In the genomic region with DNA sequence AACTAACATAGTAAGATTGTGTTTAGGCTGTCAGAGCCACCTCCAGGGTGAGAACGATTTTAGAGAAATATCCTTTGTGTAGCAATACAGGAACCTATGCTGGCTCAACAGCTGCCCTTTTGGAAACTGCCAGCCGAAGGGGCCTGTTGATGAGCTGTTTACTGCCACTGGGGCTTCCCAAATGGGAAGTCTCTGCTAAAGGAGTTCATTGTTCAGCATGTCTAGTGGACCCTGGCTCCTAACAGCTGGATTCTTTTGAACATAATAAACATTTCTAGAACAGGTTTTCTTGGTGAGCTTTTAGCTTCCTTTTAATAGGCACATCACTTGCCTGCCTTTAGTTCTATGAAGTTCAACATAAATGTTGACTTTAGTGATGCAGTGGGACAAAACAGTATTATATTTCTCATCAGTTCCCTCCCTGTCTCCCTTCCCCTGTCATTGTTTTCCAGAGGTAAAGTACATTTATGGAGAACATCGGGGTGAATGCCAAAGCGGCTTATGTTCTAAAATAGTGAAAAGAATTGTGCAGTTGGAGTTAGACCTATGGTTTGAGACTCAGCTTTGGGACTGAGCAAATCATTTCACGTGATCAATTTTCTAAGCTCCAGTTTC, we compare ENCODE assay signal across 1 cellular context.
TF ChIP-seq lines count a peak whose summit lies in the region.

No MANE protein-coding gene starts in this region.

TF ChIP-seq in HepG2, 621 proteins besides CTCF, POLR2A, EP300 and RAD21 (continued from another document and continues in another):
- TF ChIP-seq, protein P1, sequence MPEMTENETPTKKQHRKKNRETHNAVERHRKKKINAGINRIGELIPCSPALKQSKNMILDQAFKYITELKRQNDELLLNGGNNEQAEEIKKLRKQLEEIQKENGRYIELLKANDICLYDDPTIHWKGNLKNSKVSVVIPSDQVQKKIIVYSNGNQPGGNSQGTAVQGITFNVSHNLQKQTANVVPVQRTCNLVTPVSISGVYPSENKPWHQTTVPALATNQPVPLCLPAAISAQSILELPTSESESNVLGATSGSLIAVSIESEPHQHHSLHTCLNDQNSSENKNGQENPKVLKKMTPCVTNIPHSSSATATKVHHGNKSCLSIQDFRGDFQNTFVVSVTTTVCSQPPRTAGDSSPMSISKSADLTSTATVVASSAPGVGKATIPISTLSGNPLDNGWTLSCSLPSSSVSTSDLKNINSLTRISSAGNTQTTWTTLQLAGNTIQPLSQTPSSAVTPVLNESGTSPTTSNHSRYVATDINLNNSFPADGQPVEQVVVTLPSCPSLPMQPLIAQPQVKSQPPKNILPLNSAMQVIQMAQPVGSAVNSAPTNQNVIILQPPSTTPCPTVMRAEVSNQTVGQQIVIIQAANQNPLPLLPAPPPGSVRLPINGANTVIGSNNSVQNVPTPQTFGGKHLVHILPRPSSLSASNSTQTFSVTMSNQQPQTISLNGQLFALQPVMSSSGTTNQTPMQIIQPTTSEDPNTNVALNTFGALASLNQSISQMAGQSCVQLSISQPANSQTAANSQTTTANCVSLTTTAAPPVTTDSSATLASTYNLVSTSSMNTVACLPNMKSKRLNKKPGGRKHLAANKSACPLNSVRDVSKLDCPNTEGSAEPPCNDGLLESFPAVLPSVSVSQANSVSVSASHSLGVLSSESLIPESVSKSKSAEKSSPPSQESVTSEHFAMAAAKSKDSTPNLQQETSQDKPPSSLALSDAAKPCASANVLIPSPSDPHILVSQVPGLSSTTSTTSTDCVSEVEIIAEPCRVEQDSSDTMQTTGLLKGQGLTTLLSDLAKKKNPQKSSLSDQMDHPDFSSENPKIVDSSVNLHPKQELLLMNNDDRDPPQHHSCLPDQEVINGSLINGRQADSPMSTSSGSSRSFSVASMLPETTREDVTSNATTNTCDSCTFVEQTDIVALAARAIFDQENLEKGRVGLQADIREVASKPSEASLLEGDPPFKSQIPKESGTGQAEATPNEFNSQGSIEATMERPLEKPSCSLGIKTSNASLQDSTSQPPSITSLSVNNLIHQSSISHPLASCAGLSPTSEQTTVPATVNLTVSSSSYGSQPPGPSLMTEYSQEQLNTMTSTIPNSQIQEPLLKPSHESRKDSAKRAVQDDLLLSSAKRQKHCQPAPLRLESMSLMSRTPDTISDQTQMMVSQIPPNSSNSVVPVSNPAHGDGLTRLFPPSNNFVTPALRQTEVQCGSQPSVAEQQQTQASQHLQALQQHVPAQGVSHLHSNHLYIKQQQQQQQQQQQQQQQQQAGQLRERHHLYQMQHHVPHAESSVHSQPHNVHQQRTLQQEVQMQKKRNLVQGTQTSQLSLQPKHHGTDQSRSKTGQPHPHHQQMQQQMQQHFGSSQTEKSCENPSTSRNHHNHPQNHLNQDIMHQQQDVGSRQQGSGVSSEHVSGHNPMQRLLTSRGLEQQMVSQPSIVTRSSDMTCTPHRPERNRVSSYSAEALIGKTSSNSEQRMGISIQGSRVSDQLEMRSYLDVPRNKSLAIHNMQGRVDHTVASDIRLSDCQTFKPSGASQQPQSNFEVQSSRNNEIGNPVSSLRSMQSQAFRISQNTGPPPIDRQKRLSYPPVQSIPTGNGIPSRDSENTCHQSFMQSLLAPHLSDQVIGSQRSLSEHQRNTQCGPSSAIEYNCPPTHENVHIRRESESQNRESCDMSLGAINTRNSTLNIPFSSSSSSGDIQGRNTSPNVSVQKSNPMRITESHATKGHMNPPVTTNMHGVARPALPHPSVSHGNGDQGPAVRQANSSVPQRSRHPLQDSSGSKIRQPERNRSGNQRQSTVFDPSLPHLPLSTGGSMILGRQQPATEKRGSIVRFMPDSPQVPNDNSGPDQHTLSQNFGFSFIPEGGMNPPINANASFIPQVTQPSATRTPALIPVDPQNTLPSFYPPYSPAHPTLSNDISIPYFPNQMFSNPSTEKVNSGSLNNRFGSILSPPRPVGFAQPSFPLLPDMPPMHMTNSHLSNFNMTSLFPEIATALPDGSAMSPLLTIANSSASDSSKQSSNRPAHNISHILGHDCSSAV (CRISPR knock-in tag; IDR thresholded peaks at IDR 0.05; ENCODE audit: borderline replicate concordance) = no peak
- TF ChIP-seq TEAD3 (CRISPR knock-in tag; optimal IDR thresholded peaks at IDR 0.05; ENCODE audit: borderline replicate concordance) = no peak
- no peak for TF ChIP-seq ZNF142 (CRISPR knock-in tag; IDR thresholded peaks at IDR 0.05)
- peak; percentile 38 for TF ChIP-seq ZFY (CRISPR knock-in tag; IDR thresholded peaks at IDR 0.05)
- no peak for TF ChIP-seq JUND (CRISPR knock-in tag; IDR thresholded peaks at IDR 0.05)
- no peak for TF ChIP-seq HNRNPK (IDR thresholded peaks at IDR 0.05; ENCODE audit: low read depth, low read length, poor library complexity, severe bottlenecking)
- TF ChIP-seq GFI1 (CRISPR knock-in tag; IDR thresholded peaks at IDR 0.05; ENCODE audit: borderline replicate concordance) = no peak; the same call in 1 of the 2 replicates
- TF ChIP-seq KLF16 (CRISPR knock-in tag; IDR thresholded peaks at IDR 0.05) = no peak
- TF ChIP-seq ZNF543 (CRISPR knock-in tag; IDR thresholded peaks at IDR 0.05) = no peak
- no peak for TF ChIP-seq ZNF256 (CRISPR knock-in tag; conservative IDR thresholded peaks at IDR 0.05)
- peak; percentile 81 for TF ChIP-seq TFAP4 (IDR thresholded peaks at IDR 0.05; ENCODE audit: borderline replicate concordance, low read depth)
- no peak for TF ChIP-seq ZNF740 (CRISPR knock-in tag; IDR thresholded peaks at IDR 0.05)
- TF ChIP-seq ERF (CRISPR knock-in tag; IDR thresholded peaks at IDR 0.05) = no peak
- TF ChIP-seq POGK (CRISPR knock-in tag; conservative IDR thresholded peaks at IDR 0.05) = no peak
- no peak for TF ChIP-seq DR1 (CRISPR knock-in tag; IDR thresholded peaks at IDR 0.05)
- TF ChIP-seq HOMEZ (CRISPR knock-in tag; IDR thresholded peaks at IDR 0.05; ENCODE audit: low read depth) = no peak
- peak; percentile 84 for TF ChIP-seq FOXO1 (CRISPR knock-in tag; IDR thresholded peaks at IDR 0.05)
- peak; percentile 82; the same call in 1 of the 2 replicates for TF ChIP-seq ZBTB42 (CRISPR knock-in tag; IDR thresholded peaks at IDR 0.05)
- no peak for TF ChIP-seq CEBPB (IDR thresholded peaks at IDR 0.05; ENCODE audit: borderline replicate concordance, low read depth, low read length)
- no peak for TF ChIP-seq ATF5 (CRISPR knock-in tag; IDR thresholded peaks at IDR 0.05; ENCODE audit: low read depth)
- no peak for TF ChIP-seq SUZ12 (IDR thresholded peaks at IDR 0.05; ENCODE audit: low read depth, low read length)
- no peak for TF ChIP-seq FLYWCH1 (CRISPR knock-in tag; IDR thresholded peaks at IDR 0.05)
- no peak for TF ChIP-seq KAT2B (IDR thresholded peaks at IDR 0.05; ENCODE audit: borderline replicate concordance, low read depth, low read length)
- no peak for TF ChIP-seq ZNF274 (CRISPR knock-in tag; IDR thresholded peaks at IDR 0.05)
- TF ChIP-seq ESRRA (CRISPR knock-in tag; IDR thresholded peaks at IDR 0.05; ENCODE audit: low read depth) = 0 out of 2 replicates have a peak, but pooled peaks have one; percentile 12
- TF ChIP-seq ZFX (CRISPR knock-in tag; IDR thresholded peaks at IDR 0.05; ENCODE audit: low read depth) = peak; percentile 38; the same call in 1 of the 2 replicates
- no peak for TF ChIP-seq ZNF777 (CRISPR knock-in tag; IDR thresholded peaks at IDR 0.05)
- TF ChIP-seq HIC2 (CRISPR knock-in tag; IDR thresholded peaks at IDR 0.05; ENCODE audit: low read depth) = no peak
